In genomic region chr16:8146613-8147012, GRCh38 we compare ENCODE assay signal across 9 cellular contexts.
"Had no signal": no experiment of that assay in that cellular context is flagged by ENCODE, and none has a peak within 500 bp of the region (broad histone marks: within the 10 kb centered on the region; RNA-seq: fewer than 3 reads in every experiment).

No MANE protein-coding gene starts in this region.

- DNase-seq: H7, HFFc6, KG1 had no signal

- FAIRE-seq: HepG2 had no signal

- H3K27ac ChIP-seq: HL-60 had no signal

- H3K4me1 ChIP-seq: HAP-1 had no signal

- H3K27me3 Mint-ChIP-seq: IgD-negative memory B cell had no signal

- H3K36me3 Mint-ChIP-seq: IgD-negative memory B cell had no signal

- H3K4me3 Mint-ChIP-seq: GM23338, HFFc6, IgD-negative memory B cell had no signal

- H3K4me3 ChIP-seq: GM23338, HAP-1 had no signal

- H3K4me2 ChIP-seq: GM23338 had no signal

- H3K4me1 Mint-ChIP-seq: GM23338, IgD-negative memory B cell had no signal

- H2AFZ ChIP-seq: GM23338 had no signal

- ATAC-seq: GM23338, HCT116, HepG2 had no signal

- H3K27ac Mint-ChIP-seq: GM23338, HFFc6 had no signal

- H3K9me3 ChIP-seq: HAP-1 had no signal

- H3K36me3 ChIP-seq: HAP-1 had no signal
